8 cellular contexts compared by ENCODE assay signal in the genomic region with DNA sequence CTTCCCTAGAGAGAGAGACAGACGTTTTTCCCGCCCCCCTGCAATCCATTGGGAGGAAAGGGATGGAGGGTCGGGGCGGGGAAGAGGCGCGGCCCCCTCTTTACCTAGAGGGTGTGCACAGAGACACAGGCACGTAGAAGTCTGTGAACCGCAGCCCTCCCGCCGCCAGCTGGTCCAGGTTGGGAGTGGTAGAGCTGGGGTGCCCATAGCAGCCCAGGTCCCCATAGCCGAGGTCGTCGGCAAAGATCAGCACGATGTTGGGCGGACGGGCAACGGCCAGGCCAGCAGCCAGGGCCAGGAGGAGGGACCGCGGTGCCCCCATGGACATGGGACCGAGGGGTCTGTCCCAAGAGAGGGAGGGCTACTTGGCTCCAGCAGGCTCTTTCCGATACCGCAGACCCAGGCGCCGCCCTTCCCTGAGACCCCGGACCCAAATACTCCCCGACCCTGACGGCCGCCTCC. TPM values are rescaled to one million over a fixed set of nuclear protein-coding genes. Genes with fewer than 3 reads are reported as not detected.
DNase-seq lines count a peak whose midpoint lies in the region; ATAC-seq, FAIRE-seq and TF ChIP-seq lines count a peak whose summit lies in the region.

No MANE protein-coding gene starts in this region.

- H3K36me3 ChIP-seq in OCI-LY3 (replicated peaks; ENCODE audit: low read depth, low read length) = no peaks in the 10 kb centered on the region
- peaks cover 7% of the 10 kb centered on the region for H3K36me3 ChIP-seq in mesodermal cell (ENCODE audit: control insufficient read depth, insufficient read depth, low read length)

- ATAC-seq in GM21381 (IDR thresholded peaks at IDR 0.05; ENCODE audit: unreplicated experiment) (peak; percentile 18), HG02884 (IDR thresholded peaks at IDR 0.05; ENCODE audit: unreplicated experiment) (no peak)

- H3K9ac ChIP-seq in OCI-LY3 (ENCODE audit: low read length) = peak overlapping the region; percentile 82

- no peaks in the 10 kb centered on the region for H3K27me3 ChIP-seq in OCI-LY3 (ENCODE audit: low read depth, low read length)

- H3K79me2 ChIP-seq in OCI-LY3 (ENCODE audit: low read length) = no peaks in the 10 kb centered on the region

- H3K4me3 ChIP-seq in OCI-LY3 (ENCODE audit: low read length) (peak overlapping the region; percentile 99), mesodermal cell (ENCODE audit: extremely low read depth, insufficient read depth, low read length, poor library complexity, severe bottlenecking) (peak overlapping the region; percentile 76)

- no peak overlapping the region for H3K27ac ChIP-seq in OCI-LY3 (ENCODE audit: low read length)
- peak overlapping the region; percentile 72 for H3K27ac ChIP-seq in cingulate gyrus (ENCODE audit: low read depth, low read length)
- H3K27ac ChIP-seq in mesodermal cell (ENCODE audit: low read depth, low read length, severe bottlenecking) = no peak overlapping the region

- H3K9me3 ChIP-seq in OCI-LY3 (ENCODE audit: insufficient read depth, low read length) (no peaks in the 10 kb centered on the region), mesodermal cell (ENCODE audit: control insufficient read depth, low read length) (no peaks in the 10 kb centered on the region)

- H3K4me2 ChIP-seq in OCI-LY3 (ENCODE audit: low read length) = peak overlapping the region; percentile 80

- no peaks in the 10 kb centered on the region for H4K20me1 ChIP-seq in OCI-LY3 (ENCODE audit: insufficient read depth, low read length)

- H3K4me1 ChIP-seq in OCI-LY3 (ENCODE audit: low read length) (peaks cover 12% of the 10 kb centered on the region), mesodermal cell (ENCODE audit: control insufficient read depth, insufficient read depth, low read length, poor library complexity, severe bottlenecking) (peaks cover 8% of the 10 kb centered on the region)

- peak; percentile 62 for FAIRE-seq in urothelium cell line (lab: Jason Lieb, UNC)

- peak; percentile 36 for DNase-seq in AG08396 (ENCODE audit: low spot score)
- DNase-seq in urothelium cell line (ENCODE audit: low spot score) = peak; percentile 41
- no peak for DNase-seq in GF-D8 (lab: John Stamatoyannopoulos, UW)

- WGBS in mesodermal cell (ENCODE audit: insufficient coverage in 2 of 2), 2 experiments = 5 to 9% methylated on average over 19 to 26 of the region's 28 CpGs

- H2AFZ ChIP-seq in OCI-LY3 (ENCODE audit: low read depth, low read length) = no peak overlapping the region

- no peak for TF ChIP-seq CTCF in OCI-LY3 (IDR thresholded peaks at IDR 0.05; ENCODE audit: low read depth, low read length)

RNA-seq across cellular contexts. Expression of gene ARSA, which starts 0.5 kb away (rescaled TPM):
- polyA plus RNA-seq in mesodermal cell (2013, experiment 1 of 2) = 28.3 TPM
- 25.1 TPM for polyA plus RNA-seq in mesodermal cell (2013, experiment 2 of 2)

RNA-seq across cellular contexts. Expression of gene MAPK8IP2, which starts 26.9 kb away (rescaled TPM):
- polyA plus RNA-seq in mesodermal cell (2013, experiment 1 of 2) = 1.5 TPM
- 1.1 TPM for polyA plus RNA-seq in mesodermal cell (2013, experiment 2 of 2)

RNA-seq across cellular contexts. Expression of gene CHKB, which starts 44.8 kb away (rescaled TPM):
- polyA plus RNA-seq in mesodermal cell (2013, experiment 1 of 2) = 65.2 TPM
- polyA plus RNA-seq in mesodermal cell (2013, experiment 2 of 2) = 56.0 TPM

RNA-seq across cellular contexts. Expression of gene SHANK3, which starts 45.1 kb away (rescaled TPM):
- 25.5 TPM for polyA plus RNA-seq in mesodermal cell (2013, experiment 1 of 2)
- 17.5 TPM for polyA plus RNA-seq in mesodermal cell (2013, experiment 2 of 2)

RNA-seq across cellular contexts. Expression of gene CPT1B, which starts 49.3 kb away (rescaled TPM):
- 39.8 TPM for polyA plus RNA-seq in mesodermal cell (2013, experiment 1 of 2)
- 27.7 TPM for polyA plus RNA-seq in mesodermal cell (2013, experiment 2 of 2)
